In the genomic region with DNA sequence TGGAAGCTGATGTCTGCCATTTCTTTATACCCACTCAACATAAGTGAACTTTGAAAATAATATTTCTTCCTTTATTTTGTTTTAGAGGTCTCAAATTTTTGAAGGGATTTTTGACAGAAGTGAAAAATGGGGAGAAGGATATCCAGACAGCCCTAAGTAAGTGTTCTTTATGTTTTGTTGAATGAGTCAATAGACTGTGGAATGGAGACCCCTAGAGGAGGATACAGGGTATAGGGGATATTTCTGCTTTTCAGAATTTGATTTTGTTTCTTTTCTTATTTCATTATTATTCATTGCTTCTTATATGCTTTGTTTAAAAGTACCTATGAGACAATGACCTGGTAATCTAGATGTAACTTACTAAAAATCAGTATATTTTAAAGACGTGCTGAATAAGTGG, we compare ENCODE assay signal across 1 cellular context.
TF ChIP-seq lines count a peak whose summit lies in the region.

No MANE protein-coding gene starts in this region.

TF ChIP-seq in K562, 482 proteins besides CTCF, POLR2A, EP300 and RAD21:
- TF ChIP-seq EWSR1 (IDR thresholded peaks at IDR 0.05; ENCODE audit: borderline replicate concordance, low read depth, partially characterized antibody) = peak; percentile 74
- no peak for TF ChIP-seq ZNF696 (CRISPR knock-in tag; conservative IDR thresholded peaks at IDR 0.05)
- TF ChIP-seq NR4A1 (CRISPR knock-in tag; IDR thresholded peaks at IDR 0.05) = no peak
- no peak for TF ChIP-seq NR4A1 (tag; IDR thresholded peaks at IDR 0.05)
- TF ChIP-seq, protein P1, sequence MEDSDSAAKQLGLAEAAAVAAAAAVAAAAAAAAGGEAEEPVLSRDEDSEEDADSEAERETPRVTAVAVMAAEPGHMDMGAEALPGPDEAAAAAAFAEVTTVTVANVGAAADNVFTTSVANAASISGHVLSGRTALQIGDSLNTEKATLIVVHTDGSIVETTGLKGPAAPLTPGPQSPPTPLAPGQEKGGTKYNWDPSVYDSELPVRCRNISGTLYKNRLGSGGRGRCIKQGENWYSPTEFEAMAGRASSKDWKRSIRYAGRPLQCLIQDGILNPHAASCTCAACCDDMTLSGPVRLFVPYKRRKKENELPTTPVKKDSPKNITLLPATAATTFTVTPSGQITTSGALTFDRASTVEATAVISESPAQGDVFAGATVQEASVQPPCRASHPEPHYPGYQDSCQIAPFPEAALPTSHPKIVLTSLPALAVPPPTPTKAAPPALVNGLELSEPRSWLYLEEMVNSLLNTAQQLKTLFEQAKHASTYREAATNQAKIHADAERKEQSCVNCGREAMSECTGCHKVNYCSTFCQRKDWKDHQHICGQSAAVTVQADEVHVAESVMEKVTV (CRISPR knock-in tag; IDR thresholded peaks at IDR 0.05) = peak; percentile 38; the same call in 1 of the 2 replicates
- TF ChIP-seq XRCC4 (IDR thresholded peaks at IDR 0.05; ENCODE audit: extremely low read depth, insufficient read depth, insufficient read length) = no peak
- no peak for TF ChIP-seq SNRNP70 (optimal IDR thresholded peaks at IDR 0.05; ENCODE audit: low read depth, low read length)
- no peak for TF ChIP-seq MAFK (IDR thresholded peaks at IDR 0.05; ENCODE audit: low read length)
- TF ChIP-seq, protein P2, sequence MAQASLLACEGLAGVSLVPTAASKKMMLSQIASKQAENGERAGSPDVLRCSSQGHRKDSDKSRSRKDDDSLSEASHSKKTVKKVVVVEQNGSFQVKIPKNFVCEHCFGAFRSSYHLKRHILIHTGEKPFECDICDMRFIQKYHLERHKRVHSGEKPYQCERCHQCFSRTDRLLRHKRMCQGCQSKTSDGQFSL (CRISPR knock-in tag; IDR thresholded peaks at IDR 0.05) = no peak
- TF ChIP-seq, protein P2 (tag; IDR thresholded peaks at IDR 0.05) = no peak
- TF ChIP-seq ZNF830 (CRISPR knock-in tag; IDR thresholded peaks at IDR 0.05) = no peak
- no peak for TF ChIP-seq MECOM (CRISPR knock-in tag; IDR thresholded peaks at IDR 0.05)
- no peak for TF ChIP-seq HNRNPLL (IDR thresholded peaks at IDR 0.05; ENCODE audit: low read depth, low read length, poor library complexity, severe bottlenecking)
- no peak for TF ChIP-seq ZNF695 (CRISPR knock-in tag; IDR thresholded peaks at IDR 0.05)
- no peak for TF ChIP-seq MAZ (CRISPR knock-in tag; conservative IDR thresholded peaks at IDR 0.05 in 1 of 2, IDR thresholded peaks at IDR 0.05 in 1 of 2)
- TF ChIP-seq, protein P3, sequence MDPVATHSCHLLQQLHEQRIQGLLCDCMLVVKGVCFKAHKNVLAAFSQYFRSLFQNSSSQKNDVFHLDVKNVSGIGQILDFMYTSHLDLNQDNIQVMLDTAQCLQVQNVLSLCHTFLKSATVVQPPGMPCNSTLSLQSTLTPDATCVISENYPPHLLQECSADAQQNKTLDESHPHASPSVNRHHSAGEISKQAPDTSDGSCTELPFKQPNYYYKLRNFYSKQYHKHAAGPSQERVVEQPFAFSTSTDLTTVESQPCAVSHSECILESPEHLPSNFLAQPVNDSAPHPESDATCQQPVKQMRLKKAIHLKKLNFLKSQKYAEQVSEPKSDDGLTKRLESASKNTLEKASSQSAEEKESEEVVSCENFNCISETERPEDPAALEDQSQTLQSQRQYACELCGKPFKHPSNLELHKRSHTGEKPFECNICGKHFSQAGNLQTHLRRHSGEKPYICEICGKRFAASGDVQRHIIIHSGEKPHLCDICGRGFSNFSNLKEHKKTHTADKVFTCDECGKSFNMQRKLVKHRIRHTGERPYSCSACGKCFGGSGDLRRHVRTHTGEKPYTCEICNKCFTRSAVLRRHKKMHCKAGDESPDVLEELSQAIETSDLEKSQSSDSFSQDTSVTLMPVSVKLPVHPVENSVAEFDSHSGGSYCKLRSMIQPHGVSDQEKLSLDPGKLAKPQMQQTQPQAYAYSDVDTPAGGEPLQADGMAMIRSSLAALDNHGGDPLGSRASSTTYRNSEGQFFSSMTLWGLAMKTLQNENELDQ (CRISPR knock-in tag; IDR thresholded peaks at IDR 0.05; ENCODE audit: borderline replicate concordance) = no peak
